ENCODE assay signal across 10 cellular contexts in the genomic region with DNA sequence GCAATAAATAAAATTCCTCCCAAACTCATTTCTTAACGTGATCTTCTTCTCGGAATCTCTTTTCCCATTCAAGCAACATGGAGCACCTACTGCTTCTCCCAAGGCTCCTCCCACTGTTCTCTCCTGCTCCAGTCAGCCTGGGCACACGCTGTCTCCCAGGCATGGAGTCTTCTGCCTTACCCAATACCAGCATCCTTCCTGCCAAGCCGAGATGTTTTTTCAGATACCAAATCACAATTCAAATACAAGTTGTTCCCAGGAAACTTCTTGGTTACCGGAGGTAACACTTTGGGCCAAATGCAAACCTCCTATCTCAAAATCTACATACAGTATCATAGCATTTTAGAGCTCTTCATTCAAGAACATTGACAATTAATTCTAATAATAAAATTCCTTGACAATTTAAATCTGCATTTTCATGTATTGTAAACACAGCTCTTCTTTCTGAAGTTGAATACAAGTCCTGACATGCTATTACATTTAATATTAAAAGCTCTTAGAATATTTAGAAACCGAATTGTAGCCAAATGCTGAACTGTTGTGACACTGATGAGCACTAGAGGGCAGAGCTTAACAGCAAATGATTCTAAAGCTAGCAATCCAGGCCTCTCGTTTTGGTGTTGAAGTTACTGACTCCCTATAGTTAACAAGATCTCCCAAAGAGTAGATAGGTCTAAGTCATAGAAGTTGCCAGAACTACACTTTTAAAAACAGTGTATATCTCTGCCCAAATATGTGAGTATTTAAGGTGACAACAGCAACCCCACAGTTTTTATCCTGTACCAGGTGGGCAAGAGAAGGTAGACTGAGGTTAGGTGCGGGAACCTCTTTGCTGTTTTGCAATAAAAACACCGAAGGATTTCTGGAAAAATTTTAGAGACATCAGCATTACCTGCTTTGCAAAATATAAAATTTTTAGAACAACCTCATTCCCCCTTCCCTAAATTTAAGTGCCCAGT. TPM values are rescaled to one million over a fixed set of nuclear protein-coding genes. Genes with fewer than 3 reads are reported as not detected.
DNase-seq lines count a peak whose midpoint lies in the region; ATAC-seq, FAIRE-seq and TF ChIP-seq lines count a peak whose summit lies in the region.
"Had no signal": no experiment of that assay in that cellular context is flagged by ENCODE, and none has a peak within 500 bp of the region (broad histone marks: within the 10 kb centered on the region; RNA-seq: fewer than 3 reads in every experiment).

No MANE protein-coding gene starts in this region.

- H3K9ac ChIP-seq in Loucy (ENCODE audit: low read depth, low read length, poor library complexity, severe bottlenecking) (no peak overlapping the region), astrocyte (ENCODE audit: low read length) (peak overlapping the region; percentile 21), smooth muscle cell (ENCODE audit: low read depth) (no peak overlapping the region)

- H3K9me2 ChIP-seq in Loucy (replicated peaks; ENCODE audit: low read depth, low read length), result no peaks in the 10 kb centered on the region
- H3K9me2 ChIP-seq in PC-9 (ENCODE audit: insufficient read depth), result no peaks in the 10 kb centered on the region

- peak overlapping the region; percentile 15 for H3K27ac Mint-ChIP-seq in astrocyte (ENCODE audit: unreplicated experiment)

- WGBS in right cardiac atrium, result 60% methylated on average over 9 of the region's 9 CpGs
- 70% methylated on average over 9 of the region's 9 CpGs for WGBS in smooth muscle cell (ENCODE audit: low lambda C conversion rate)

- BruUV-seq in PC-9 (replicated peaks; lab: Mats Ljungman, UMichigan), result no TSS peak

- H3K4me2 ChIP-seq in Loucy (ENCODE audit: low read depth, low read length, poor library complexity, severe bottlenecking) (no peak overlapping the region), PC-9 (peak overlapping the region; percentile 0; the same call in 1 of the 2 replicates), astrocyte (ENCODE audit: low read length) (peak overlapping the region; percentile 11), smooth muscle cell (no peak overlapping the region)

- H4K20me1 ChIP-seq in Loucy (ENCODE audit: insufficient read depth, low read length, poor library complexity, severe bottlenecking), result no peaks in the 10 kb centered on the region
- peaks cover 91% of the 10 kb centered on the region for H4K20me1 ChIP-seq in PC-9 (ENCODE audit: insufficient read depth)
- H4K20me1 ChIP-seq in astrocyte (ENCODE audit: insufficient read depth, low read length), result peaks cover 39% of the 10 kb centered on the region
- H4K20me1 ChIP-seq in smooth muscle cell (ENCODE audit: low read depth), result peaks cover 78% of the 10 kb centered on the region

- no peak overlapping the region for H3K4me3 Mint-ChIP-seq in astrocyte (ENCODE audit: unreplicated experiment)
- H3K4me3 Mint-ChIP-seq: IgD-negative memory B cell had no signal

- H3K79me2 ChIP-seq in Loucy (ENCODE audit: insufficient read depth, low read length), result no peaks in the 10 kb centered on the region
- H3K79me2 ChIP-seq in PC-9 (ENCODE audit: low read depth), result peaks cover 100% of the 10 kb centered on the region
- H3K79me2 ChIP-seq in astrocyte (ENCODE audit: insufficient read depth, low read length), result peaks cover 97% of the 10 kb centered on the region
- peaks cover 75% of the 10 kb centered on the region for H3K79me2 ChIP-seq in smooth muscle cell (ENCODE audit: low read depth)

- no peaks in the 10 kb centered on the region for H3K9me3 Mint-ChIP-seq in astrocyte (ENCODE audit: unreplicated experiment)
- H3K9me3 Mint-ChIP-seq: IgD-negative memory B cell had no signal

- H3K4me1 ChIP-seq in Loucy (ENCODE audit: insufficient read depth, low read length, poor library complexity, severe bottlenecking), result no peaks in the 10 kb centered on the region
- H3K4me1 ChIP-seq in PC-9 (replicated peaks; ENCODE audit: insufficient read depth), result peaks cover 91% of the 10 kb centered on the region
- H3K4me1 ChIP-seq in astrocyte (ENCODE audit: insufficient read depth, low read length), result peaks cover 31% of the 10 kb centered on the region
- H3K4me1 ChIP-seq in right cardiac atrium (ENCODE audit: control insufficient read depth, insufficient read depth, low read length), result peaks cover 11% of the 10 kb centered on the region
- H3K4me1 ChIP-seq in smooth muscle cell (ENCODE audit: low read depth), result peaks cover 3% of the 10 kb centered on the region

- no peaks in the 10 kb centered on the region for H3K27me3 Mint-ChIP-seq in astrocyte (ENCODE audit: low read depth, unreplicated experiment)
- H3K27me3 Mint-ChIP-seq: IgD-negative memory B cell had no signal

- H3K36me3 Mint-ChIP-seq in astrocyte (ENCODE audit: low read depth, unreplicated experiment), result peaks cover 14% of the 10 kb centered on the region
- H3K36me3 Mint-ChIP-seq: IgD-negative memory B cell had no signal

- intact Hi-C loops in PC-9 (cut with micrococcal nuclease; ENCODE audit: unreplicated experiment) (loop anchor here (1.0 to 2.0 kb wide), 5 partner anchors 43 to 215 kb away; partner anchors contain the start of gene BCAR3), right cardiac atrium (cut with DNase I) (loop anchor here (1.0 to 10.0 kb wide), 7 partner anchors 53 to 215 kb away; partner anchors contain the start of genes BCAR3 (in 3 of the 4) and FNBP1L (in 2 of the 4))

- no peaks in the 10 kb centered on the region for H3K9me3 ChIP-seq in Loucy (ENCODE audit: insufficient read depth, low read depth, low read length)
- H3K9me3 ChIP-seq in PC-9 (ENCODE audit: insufficient read depth, low read depth), result no peaks in the 10 kb centered on the region
- H3K9me3 ChIP-seq in astrocyte (ENCODE audit: insufficient read depth, low read depth, low read length), result no peaks in the 10 kb centered on the region
- no peaks in the 10 kb centered on the region for H3K9me3 ChIP-seq in right cardiac atrium (ENCODE audit: control insufficient read depth, low read length)
- H3K9me3 ChIP-seq in smooth muscle cell (replicated peaks; ENCODE audit: low read depth), result no peaks in the 10 kb centered on the region

- H3K4me3 ChIP-seq in BJ (ENCODE audit: low read depth, low read length) (no peak overlapping the region), Loucy (ENCODE audit: low read length, poor library complexity, severe bottlenecking) (no peak overlapping the region), PC-9 (no peak overlapping the region), astrocyte (ENCODE audit: insufficient read depth, low read depth, low read length) (no peak overlapping the region), right cardiac atrium (ENCODE audit: low read length) (no peak overlapping the region), smooth muscle cell (no peak overlapping the region)
- H3K4me3 ChIP-seq: skin epidermis had no signal

- H3K27ac ChIP-seq in PC-9 (peak overlapping the region; percentile 22), astrocyte (ENCODE audit: low read depth, low read length) (peak overlapping the region; percentile 19), right cardiac atrium (ENCODE audit: low read length) (no peak overlapping the region), smooth muscle cell (ENCODE audit: low read depth) (peak overlapping the region; percentile 20)

- H2AFZ ChIP-seq in Loucy (ENCODE audit: low read length) (no peak overlapping the region), PC-9 (no peak overlapping the region), astrocyte (ENCODE audit: low read depth, low read length) (no peak overlapping the region), smooth muscle cell (ENCODE audit: low read depth) (no peak overlapping the region)

- CTCF ChIA-PET in BJ (lab: Yijun Ruan, JAX), result interaction anchor here (0.6 to 14.7 kb wide), 35 partner anchors 9 to 217 kb away, joined by 3 to 261 read pairs (median 4); partner anchors contain the start of gene BCAR3
- CTCF ChIA-PET in PC-9 (lab: Charles Lee), result interaction anchor here (0.6 to 3.1 kb wide), 13 partner anchors 12 to 575 kb away, joined by 3 to 47 read pairs (median 6); partner anchors contain the start of gene BCAR3

- no peaks in the 10 kb centered on the region for H3K36me3 ChIP-seq in BJ (ENCODE audit: control insufficient read depth, insufficient read depth, low read length)
- no peaks in the 10 kb centered on the region for H3K36me3 ChIP-seq in Loucy (ENCODE audit: insufficient read depth, low read length)
- peaks cover 79% of the 10 kb centered on the region for H3K36me3 ChIP-seq in PC-9 (ENCODE audit: low read depth)
- peaks cover 16% of the 10 kb centered on the region for H3K36me3 ChIP-seq in astrocyte (ENCODE audit: insufficient read depth, low read length)
- H3K36me3 ChIP-seq in smooth muscle cell (ENCODE audit: low read depth), result no peaks in the 10 kb centered on the region

- TF ChIP-seq CTCF in BJ (IDR thresholded peaks at IDR 0.05; ENCODE audit: insufficient read depth, low read depth, low read length), result peak; percentile 72
- TF ChIP-seq CTCF in Loucy (conservative IDR thresholded peaks at IDR 0.05; ENCODE audit: low read length), result peak; percentile 95
- peak; percentile 98 for TF ChIP-seq CTCF in PC-9 (conservative IDR thresholded peaks at IDR 0.05)
- peak; percentile 94 for TF ChIP-seq CTCF in astrocyte (IDR thresholded peaks at IDR 0.05; ENCODE audit: insufficient read depth, low read depth, low read length)
- TF ChIP-seq CTCF in smooth muscle cell (IDR thresholded peaks at IDR 0.05; ENCODE audit: borderline replicate concordance, insufficient read depth, poor library complexity, severe bottlenecking), result peak; percentile 91

- DNase-seq in BJ (ENCODE audit: low read depth) (no peak), PC-9 (peak; percentile 44 to 74), astrocyte (ENCODE audit: low read depth) (peak; percentile 55), right cardiac atrium (no peak), smooth muscle cell (lab: John Stamatoyannopoulos, UW; ENCODE audit: unreplicated experiment) (no peak)

- no peaks in the 10 kb centered on the region for H3K27me3 ChIP-seq in BJ (ENCODE audit: control insufficient read depth, insufficient read depth, low read length)
- H3K27me3 ChIP-seq in Loucy (ENCODE audit: insufficient read depth, low read length, poor library complexity, severe bottlenecking), result no peaks in the 10 kb centered on the region
- no peaks in the 10 kb centered on the region for H3K27me3 ChIP-seq in PC-9 (ENCODE audit: insufficient read depth, low read depth)
- H3K27me3 ChIP-seq in astrocyte (ENCODE audit: insufficient read depth, low read length), result no peaks in the 10 kb centered on the region
- H3K27me3 ChIP-seq in right cardiac atrium (ENCODE audit: control insufficient read depth, insufficient read depth), result no peaks in the 10 kb centered on the region
- no peaks in the 10 kb centered on the region for H3K27me3 ChIP-seq in smooth muscle cell (ENCODE audit: low read depth)

- POLR2A ChIA-PET in BJ (lab: Charles Lee) (interaction anchor here (1.1 kb wide), 1 partner anchor 185 kb away, joined by 5 read pairs; no protein-coding TSS in a partner anchor), PC-9 (lab: Charles Lee; ENCODE audit: unreplicated experiment) (interaction anchor here (0.7 to 0.8 kb wide), 3 partner anchors 73 to 189 kb away, joined by 4 to 9 read pairs (median 5); no protein-coding TSS in a partner anchor)

- H3F3A ChIP-seq in Loucy (ENCODE audit: low read depth) (no peaks in the 10 kb centered on the region), PC-9 (ENCODE audit: insufficient read depth, low read depth) (peaks cover 99% of the 10 kb centered on the region), smooth muscle cell (ENCODE audit: low read depth) (peaks cover 17% of the 10 kb centered on the region)

- peaks cover 30% of the 10 kb centered on the region for H3K4me1 Mint-ChIP-seq in astrocyte (ENCODE audit: low read depth, unreplicated experiment)

- peak; percentile 46 for ATAC-seq in GM18520 (IDR thresholded peaks at IDR 0.05; ENCODE audit: unreplicated experiment)
- peak; percentile 68 to 73 for ATAC-seq in right cardiac atrium
- ATAC-seq in HG03175 (IDR thresholded peaks at IDR 0.05; ENCODE audit: unreplicated experiment), result no peak

- peak; percentile 82 for FAIRE-seq in astrocyte (lab: Jason Lieb, UNC)

RNA-seq across cellular contexts. Expression of gene BCAR3, which starts 52.3 kb away (rescaled TPM):
- polyA plus RNA-seq in BJ (2011; rRNA removed) (22.2 and 31.7 TPM in 2 replicates), right cardiac atrium (10.1 TPM), smooth muscle cell (21.4 and 26.7 TPM in 2 replicates)
- polyA minus RNA-seq in BJ (2011; rRNA and poly(A)+ RNA removed), result 19.4 and 19.6 TPM in 2 replicates
- total RNA-seq in PC-9 (2021) (62.5 and 70.0 TPM in 2 replicates), astrocyte (30.0 and 31.1 TPM in 2 replicates), right cardiac atrium (10 to 100 TPM; 12.5 to 17.4 (median 15.0) TPM), smooth muscle cell (24.9 and 25.6 TPM in 2 replicates)

Comparison
In these comparisons a context has a peak if more than half of its experiments do, and no peak if none do; other contexts are left out.
1. DNase-seq: peak in PC-9 (2 of 2) and astrocyte (single experiment); none in BJ (single experiment), right cardiac atrium (0 of 3) and smooth muscle cell (single experiment).
2. H3K4me2 ChIP-seq: peak in PC-9 (single experiment) and astrocyte (single experiment); none in Loucy (single experiment) and smooth muscle cell (single experiment).
3. Peak in every context shown above with its lines, with median percentiles within 50 percentile points of each other: CTCF ChIP-seq.